Comparison of ENCODE assay signal across 8 cellular contexts in genomic region chr3:12135029-12135634, GRCh38. TPM values are rescaled to one million over a fixed set of nuclear protein-coding genes. Genes with fewer than 3 reads are reported as not detected.
DNase-seq lines count a peak whose midpoint lies in the region; ATAC-seq, FAIRE-seq and TF ChIP-seq lines count a peak whose summit lies in the region.

No MANE protein-coding gene starts in this region.

- no peak for FAIRE-seq in kidney (lab: Jason Lieb, UNC)

- intact Hi-C loops in kidney (cut with DNase I) = no loop called here

- peak; percentile 63 for DNase-seq in DMS 273 (lab: John Stamatoyannopoulos, UW; ENCODE audit: unreplicated experiment)
- DNase-seq in DMS 273 treated with DMSO at 0.1 percent for 48 hours (lab: John Stamatoyannopoulos, UW) = no peak
- DNase-seq in KG1 (lab: John Stamatoyannopoulos, UW) = peak; percentile 11
- DNase-seq in UCSD-AML1 (lab: John Stamatoyannopoulos, UW; ENCODE audit: unreplicated experiment) = peak; percentile 56
- DNase-seq in T47D (ENCODE audit: low read depth in 1 of 2, low spot score in 1 of 2) = peak; percentile 49 to 71
- DNase-seq in kidney = peak; percentile 90
- DNase-seq in stimulated activated CD4-positive, alpha-beta T cell treated with anti-CD3 and anti-CD28 coated beads, Interleukin-2, amount 100 ng/mL, for 48 hours = peak; percentile 58 to 63

- H3K4me3 ChIP-seq in kidney (ENCODE audit: low read length in 2 of 2) = no peak overlapping the region

- H3K36me3 ChIP-seq in kidney (ENCODE audit: control insufficient read depth in 1 of 2, insufficient read depth in 2 of 2, low read length in 2 of 2) = no peaks in the 10 kb centered on the region

- no peak overlapping the region for H3K9ac ChIP-seq in kidney (ENCODE audit: low read length in 2 of 2)

- in situ Hi-C loops in T47D (cut with HindIII; ENCODE audit: low pct_unique_long_range_greater_than_20kb, low sequenced_read_pairs) = no loop called here

- no peaks in the 10 kb centered on the region for H3K9me3 ChIP-seq in kidney (ENCODE audit: control insufficient read depth in 1 of 2, low read length in 2 of 2)

- peak; percentile 84 for ATAC-seq in GM21737 (IDR thresholded peaks at IDR 0.05; ENCODE audit: unreplicated experiment)

- no peak overlapping the region for H3K27ac ChIP-seq in kidney (ENCODE audit: low read depth in 2 of 2, low read length in 2 of 2)

- H3K4me1 ChIP-seq in kidney (ENCODE audit: control insufficient read depth in 1 of 2, insufficient read depth in 1 of 2, low read depth in 1 of 2, low read length in 2 of 2) = no peaks in the 10 kb centered on the region

- peak; percentile 92 for TF ChIP-seq CTCF in kidney (IDR thresholded peaks at IDR 0.05; ENCODE audit: borderline replicate concordance, extremely low read depth, insufficient read depth)

RNA-seq across cellular contexts. Expression of gene TIMP4, which starts 23.6 kb away (rescaled TPM):
- total RNA-seq in kidney = 7.6 TPM
- polyA plus RNA-seq in kidney (ENCODE audit: insufficient read depth, low read depth, low replicate concordance) = 2.4 TPM
